In the genomic region with DNA sequence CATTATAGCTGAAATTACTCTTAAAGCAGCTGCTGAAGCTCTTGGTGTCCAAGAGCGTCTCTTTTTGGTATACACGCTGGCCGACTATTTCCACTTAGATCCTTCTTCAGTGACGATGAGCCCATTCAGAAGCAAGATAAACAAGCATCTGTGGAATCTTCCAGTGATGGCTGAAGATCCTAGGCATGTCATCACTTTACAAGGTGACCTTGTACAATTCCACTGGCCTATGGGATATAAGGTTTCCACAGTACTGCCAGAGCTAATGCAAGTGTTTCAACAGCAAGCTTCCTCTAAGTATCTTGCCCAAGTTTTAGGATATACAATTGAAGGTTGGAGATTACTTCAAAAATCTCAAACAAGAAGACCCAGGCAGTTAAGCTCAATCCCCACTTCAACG, we compare ENCODE assay signal across 1 cellular context.
TF ChIP-seq lines count a peak whose summit lies in the region.

No MANE protein-coding gene starts in this region.

TF ChIP-seq in GM23338, 12 proteins besides CTCF, POLR2A, EP300 and RAD21 (continued from another document):
- TF ChIP-seq, protein P1, sequence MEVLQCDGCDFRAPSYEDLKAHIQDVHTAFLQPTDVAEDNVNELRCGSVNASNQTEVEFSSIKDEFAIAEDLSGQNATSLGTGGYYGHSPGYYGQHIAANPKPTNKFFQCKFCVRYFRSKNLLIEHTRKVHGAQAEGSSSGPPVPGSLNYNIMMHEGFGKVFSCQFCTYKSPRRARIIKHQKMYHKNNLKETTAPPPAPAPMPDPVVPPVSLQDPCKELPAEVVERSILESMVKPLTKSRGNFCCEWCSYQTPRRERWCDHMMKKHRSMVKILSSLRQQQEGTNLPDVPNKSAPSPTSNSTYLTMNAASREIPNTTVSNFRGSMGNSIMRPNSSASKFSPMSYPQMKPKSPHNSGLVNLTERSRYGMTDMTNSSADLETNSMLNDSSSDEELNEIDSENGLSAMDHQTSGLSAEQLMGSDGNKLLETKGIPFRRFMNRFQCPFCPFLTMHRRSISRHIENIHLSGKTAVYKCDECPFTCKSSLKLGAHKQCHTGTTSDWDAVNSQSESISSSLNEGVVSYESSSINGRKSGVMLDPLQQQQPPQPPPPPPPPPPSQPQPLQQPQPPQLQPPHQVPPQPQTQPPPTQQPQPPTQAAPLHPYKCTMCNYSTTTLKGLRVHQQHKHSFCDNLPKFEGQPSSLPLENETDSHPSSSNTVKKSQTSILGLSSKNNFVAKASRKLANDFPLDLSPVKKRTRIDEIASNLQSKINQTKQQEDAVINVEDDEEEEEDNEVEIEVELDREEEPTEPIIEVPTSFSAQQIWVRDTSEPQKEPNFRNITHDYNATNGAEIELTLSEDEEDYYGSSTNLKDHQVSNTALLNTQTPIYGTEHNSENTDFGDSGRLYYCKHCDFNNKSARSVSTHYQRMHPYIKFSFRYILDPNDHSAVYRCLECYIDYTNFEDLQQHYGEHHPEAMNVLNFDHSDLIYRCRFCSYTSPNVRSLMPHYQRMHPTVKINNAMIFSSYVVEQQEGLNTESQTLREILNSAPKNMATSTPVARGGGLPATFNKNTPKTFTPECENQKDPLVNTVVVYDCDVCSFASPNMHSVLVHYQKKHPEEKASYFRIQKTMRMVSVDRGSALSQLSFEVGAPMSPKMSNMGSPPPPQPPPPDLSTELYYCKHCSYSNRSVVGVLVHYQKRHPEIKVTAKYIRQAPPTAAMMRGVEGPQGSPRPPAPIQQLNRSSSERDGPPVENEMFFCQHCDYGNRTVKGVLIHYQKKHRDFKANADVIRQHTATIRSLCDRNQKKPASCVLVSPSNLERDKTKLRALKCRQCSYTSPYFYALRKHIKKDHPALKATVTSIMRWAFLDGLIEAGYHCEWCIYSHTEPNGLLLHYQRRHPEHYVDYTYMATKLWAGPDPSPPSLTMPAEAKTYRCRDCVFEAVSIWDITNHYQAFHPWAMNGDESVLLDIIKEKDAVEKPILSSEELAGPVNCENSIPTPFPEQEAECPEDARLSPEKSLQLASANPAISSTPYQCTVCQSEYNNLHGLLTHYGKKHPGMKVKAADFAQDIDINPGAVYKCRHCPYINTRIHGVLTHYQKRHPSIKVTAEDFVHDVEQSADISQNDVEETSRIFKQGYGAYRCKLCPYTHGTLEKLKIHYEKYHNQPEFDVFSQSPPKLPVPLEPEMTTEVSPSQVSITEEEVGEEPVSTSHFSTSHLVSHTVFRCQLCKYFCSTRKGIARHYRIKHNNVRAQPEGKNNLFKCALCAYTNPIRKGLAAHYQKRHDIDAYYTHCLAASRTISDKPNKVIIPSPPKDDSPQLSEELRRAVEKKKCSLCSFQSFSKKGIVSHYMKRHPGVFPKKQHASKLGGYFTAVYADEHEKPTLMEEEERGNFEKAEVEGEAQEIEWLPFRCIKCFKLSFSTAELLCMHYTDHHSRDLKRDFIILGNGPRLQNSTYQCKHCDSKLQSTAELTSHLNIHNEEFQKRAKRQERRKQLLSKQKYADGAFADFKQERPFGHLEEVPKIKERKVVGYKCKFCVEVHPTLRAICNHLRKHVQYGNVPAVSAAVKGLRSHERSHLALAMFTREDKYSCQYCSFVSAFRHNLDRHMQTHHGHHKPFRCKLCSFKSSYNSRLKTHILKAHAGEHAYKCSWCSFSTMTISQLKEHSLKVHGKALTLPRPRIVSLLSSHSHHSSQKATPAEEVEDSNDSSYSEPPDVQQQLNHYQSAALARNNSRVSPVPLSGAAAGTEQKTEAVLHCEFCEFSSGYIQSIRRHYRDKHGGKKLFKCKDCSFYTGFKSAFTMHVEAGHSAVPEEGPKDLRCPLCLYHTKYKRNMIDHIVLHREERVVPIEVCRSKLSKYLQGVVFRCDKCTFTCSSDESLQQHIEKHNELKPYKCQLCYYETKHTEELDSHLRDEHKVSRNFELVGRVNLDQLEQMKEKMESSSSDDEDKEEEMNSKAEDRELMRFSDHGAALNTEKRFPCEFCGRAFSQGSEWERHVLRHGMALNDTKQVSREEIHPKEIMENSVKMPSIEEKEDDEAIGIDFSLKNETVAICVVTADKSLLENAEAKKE (CRISPR knock-in tag; IDR thresholded peaks at IDR 0.05), result no peak
- TF ChIP-seq EZH2 (IDR thresholded peaks at IDR 0.05; ENCODE audit: low read depth, unreplicated experiment) (no peak), POLR2AphosphoS5 (IDR thresholded peaks at IDR 0.05; ENCODE audit: low read depth) (no peak), ZNF331 (CRISPR knock-in tag; IDR thresholded peaks at IDR 0.05; ENCODE audit: low read depth) (no peak), ETS1 (IDR thresholded peaks at IDR 0.05) (no peak), CREB1 (CRISPR knock-in tag; IDR thresholded peaks at IDR 0.05; ENCODE audit: low read depth) (no peak), ZNF114 (CRISPR knock-in tag; IDR thresholded peaks at IDR 0.05) (no peak)
